35 cellular contexts compared by ENCODE assay signal in the genomic region with DNA sequence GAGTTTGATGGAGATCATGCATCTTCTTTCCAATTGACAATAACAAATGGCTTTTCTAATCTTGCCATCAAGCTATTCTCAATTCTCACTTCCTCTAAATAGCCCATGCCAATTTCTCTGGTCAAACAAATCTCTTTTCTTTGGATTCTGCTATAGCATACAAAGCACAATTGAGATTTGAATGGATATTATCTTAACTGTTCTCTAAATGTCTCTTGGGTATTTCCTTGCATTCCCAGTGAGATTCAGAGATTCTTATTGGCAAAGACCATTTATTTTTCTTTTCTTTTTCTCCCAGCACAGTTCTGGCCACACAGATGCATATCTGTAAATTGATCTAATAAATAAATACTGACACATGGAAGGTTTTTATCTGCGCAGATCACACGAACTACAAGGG. TPM values are rescaled to one million over a fixed set of nuclear protein-coding genes. Genes with fewer than 3 reads are reported as not detected.
"Had no signal": no experiment of that assay in that cellular context is flagged by ENCODE, and none has a peak within 500 bp of the region (broad histone marks: within the 10 kb centered on the region; RNA-seq: fewer than 3 reads in every experiment).

A gene with protein sequence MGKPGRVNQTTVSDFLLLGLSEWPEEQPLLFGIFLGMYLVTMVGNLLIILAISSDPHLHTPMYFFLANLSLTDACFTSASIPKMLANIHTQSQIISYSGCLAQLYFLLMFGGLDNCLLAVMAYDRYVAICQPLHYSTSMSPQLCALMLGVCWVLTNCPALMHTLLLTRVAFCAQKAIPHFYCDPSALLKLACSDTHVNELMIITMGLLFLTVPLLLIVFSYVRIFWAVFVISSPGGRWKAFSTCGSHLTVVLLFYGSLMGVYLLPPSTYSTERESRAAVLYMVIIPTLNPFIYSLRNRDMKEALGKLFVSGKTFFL (plus strand): TSS at position 301 of the 400 bp plus-strand sequence. CDS start 100 bp downstream, outside the sequence.

- H3K4me3 ChIP-seq: esophagus squamous epithelium had no signal

- H3K9me3 ChIP-seq: esophagus squamous epithelium had no signal

- H3K27me3 ChIP-seq: brain microvascular endothelial cell, esophagus squamous epithelium had no signal

- H3K27ac ChIP-seq: brain microvascular endothelial cell, epithelial cell of prostate, esophagus squamous epithelium, WERI-Rb-1 had no signal

- DNase-seq: activated B cell treated with CpG ODN at 0.5 μM for 24 hours; activated CD4-positive, alpha-beta T cell treated with anti-CD3 and anti-CD28 coated beads for 48 hours; activated CD4-positive, alpha-beta T cell treated with anti-CD3 and anti-CD28 coated beads, Interleukin-2, amount 50 U/mL, for 1 hour; activated CD4-positive, alpha-beta T cell treated with anti-CD3 and anti-CD28 coated beads, Interleukin-2, amount 50 U/mL, for 48 hours; activated CD8-positive, alpha-beta memory T cell treated with anti-CD3 and anti-CD28 coated beads for 24 hours; activated CD8-positive, alpha-beta T cell treated with anti-CD3 and anti-CD28 coated beads for 36 hours; activated effector memory CD4-positive, alpha-beta T cell treated with Interleukin-2 at 50 U/mL for 16 hours; activated gamma-delta T cell treated with Interleukin-2 at 50 U/mL for 16 hours; activated naive CD4-positive, alpha-beta T cell treated with anti-CD3 and anti-CD28 coated beads, Interleukin-2, amount 50 U/mL, for 16 hours; activated naive CD4-positive, alpha-beta T cell treated with Interleukin-2 at 50 U/mL for 16 hours; activated T-cell treated with anti-CD3 and anti-CD28 coated beads, Interleukin-2, amount 50 U/mL, for 4 hours; amniotic stem cell; anterior cingulate cortex; brain microvascular endothelial cell; cortex of kidney; dermis blood vessel endothelial cell; effector CD4-positive, alpha-beta T cell; effector memory CD8-positive, alpha-beta T cell; esophagus squamous epithelium; glutamatergic neuron; SW 1271; T-cell; T1000; WERI-Rb-1 had no signal

- H3K9me3 Mint-ChIP-seq: activated B cell treated with CpG ODN at 0.5 μM for 24 hours; activated CD8-positive, alpha-beta T cell treated with anti-CD3 and anti-CD28 coated beads for 36 hours; activated T-cell treated with anti-CD3 and anti-CD28 coated beads, Interleukin-2, amount 50 U/mL, for 4 hours; activated T-helper 17 cell treated with anti-CD3 and anti-CD28 coated beads, Interleukin-2, amount 50 U/mL, for 72 hours; central memory CD8-positive, alpha-beta T cell; effector memory CD8-positive, alpha-beta T cell; T-helper 1 cell treated with Interleukin-12 subunit alpha and Interleukin-12 subunit beta and Interleukin-4 antibody, amounts not matched to agents 30 μg/mL and 1 μg/mL, for 36 hours; T-helper 2 cell treated with Interferon-gamma antibody and Interleukin-4, amounts not matched to agents 5 μg/mL and 100 μg/mL, for 36 hours had no signal

- H3K27ac Mint-ChIP-seq: activated B cell treated with CpG ODN at 0.5 μM for 24 hours; activated CD8-positive, alpha-beta T cell treated with anti-CD3 and anti-CD28 coated beads for 36 hours; activated naive CD8-positive, alpha-beta T cell; activated T-helper 17 cell treated with anti-CD3 and anti-CD28 coated beads, Interleukin-2, amount 50 U/mL, for 72 hours; effector memory CD8-positive, alpha-beta T cell; T-cell; T-helper 1 cell treated with Interleukin-12 subunit alpha and Interleukin-12 subunit beta and Interleukin-4 antibody, amounts not matched to agents 30 μg/mL and 1 μg/mL, for 36 hours; T-helper 2 cell treated with Interferon-gamma antibody and Interleukin-4, amounts not matched to agents 5 μg/mL and 100 μg/mL, for 36 hours had no signal

- H3K4me1 Mint-ChIP-seq: activated B cell treated with CpG ODN at 0.5 μM for 24 hours; activated T-helper 17 cell treated with anti-CD3 and anti-CD28 coated beads, Interleukin-2, amount 50 U/mL, for 72 hours; central memory CD8-positive, alpha-beta T cell; T-cell had no signal

- ATAC-seq: activated CD4-positive, CD25-positive, alpha-beta regulatory T cell treated with anti-CD3 and anti-CD28 coated beads, Interleukin-2, amount 50 U/mL, for 24 hours; activated CD8-positive, alpha-beta T cell treated with anti-CD3 and anti-CD28 coated beads for 36 hours; activated T-cell treated with anti-CD3 and anti-CD28 coated beads, Interleukin-2, amount 50 U/mL, for 4 hours; activated T-helper 17 cell treated with anti-CD3 and anti-CD28 coated beads, Interleukin-2, amount 50 U/mL, for 72 hours; effector memory CD8-positive, alpha-beta T cell; T-cell had no signal

- H3K36me3 ChIP-seq: brain microvascular endothelial cell, esophagus squamous epithelium, WERI-Rb-1 had no signal

- H3K4me3 Mint-ChIP-seq: activated B cell treated with CpG ODN at 0.5 μM for 24 hours; activated CD8-positive, alpha-beta T cell treated with anti-CD3 and anti-CD28 coated beads for 36 hours; activated naive CD8-positive, alpha-beta T cell; activated T-cell treated with anti-CD3 and anti-CD28 coated beads, Interleukin-2, amount 50 U/mL, for 4 hours; activated T-helper 17 cell treated with anti-CD3 and anti-CD28 coated beads, Interleukin-2, amount 50 U/mL, for 72 hours; central memory CD8-positive, alpha-beta T cell; effector memory CD8-positive, alpha-beta T cell; T-cell; T-helper 1 cell treated with Interleukin-12 subunit alpha and Interleukin-12 subunit beta and Interleukin-4 antibody, amounts not matched to agents 30 μg/mL and 1 μg/mL, for 36 hours; T-helper 2 cell treated with Interferon-gamma antibody and Interleukin-4, amounts not matched to agents 5 μg/mL and 100 μg/mL, for 36 hours had no signal

RNA-seq across cellular contexts. Expression of the gene that starts here (rescaled TPM):
- polyA plus RNA-seq: adipose tissue, endothelial cell of umbilical vein, esophagus, fibroblast of lung had no signal
